In genomic region chr6:139844907-139845306, GRCh38 we compare ENCODE assay signal across 3 cellular contexts.
"Had no signal": no experiment of that assay in that cellular context is flagged by ENCODE, and none has a peak within 500 bp of the region (broad histone marks: within the 10 kb centered on the region; RNA-seq: fewer than 3 reads in every experiment).

No MANE protein-coding gene starts in this region.

- ATAC-seq: GM12878 had no signal

- DNase-seq: GDM1, GF-D8 had no signal

- H3K4me3 ChIP-seq: GM12878 had no signal
